Comparison of ENCODE assay signal across 1 cellular context in the genomic region with DNA sequence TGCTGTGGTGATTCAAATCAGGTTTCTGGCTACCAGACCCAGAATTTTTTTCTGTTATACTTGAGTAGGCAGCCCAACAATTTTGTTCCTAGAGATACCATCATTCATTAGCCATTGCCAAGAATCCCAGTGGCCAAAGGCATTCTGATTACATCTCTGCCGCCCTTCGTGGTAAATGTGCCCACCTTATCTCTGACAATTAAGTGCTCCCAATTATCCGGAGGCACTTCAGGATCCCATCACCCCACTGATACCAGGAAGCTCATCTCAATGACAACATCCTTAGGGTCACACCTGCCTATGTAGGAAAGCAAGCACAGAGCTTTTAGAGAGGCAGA.
TF ChIP-seq lines count a peak whose summit lies in the region.

No MANE protein-coding gene starts in this region.

TF ChIP-seq in IMR-90, 13 proteins besides CTCF, POLR2A, EP300 and RAD21:
- TF ChIP-seq, protein P1, sequence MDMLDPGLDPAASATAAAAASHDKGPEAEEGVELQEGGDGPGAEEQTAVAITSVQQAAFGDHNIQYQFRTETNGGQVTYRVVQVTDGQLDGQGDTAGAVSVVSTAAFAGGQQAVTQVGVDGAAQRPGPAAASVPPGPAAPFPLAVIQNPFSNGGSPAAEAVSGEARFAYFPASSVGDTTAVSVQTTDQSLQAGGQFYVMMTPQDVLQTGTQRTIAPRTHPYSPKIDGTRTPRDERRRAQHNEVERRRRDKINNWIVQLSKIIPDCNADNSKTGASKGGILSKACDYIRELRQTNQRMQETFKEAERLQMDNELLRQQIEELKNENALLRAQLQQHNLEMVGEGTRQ (IDR thresholded peaks at IDR 0.05; ENCODE audit: low read depth, low read length), result no peak
TF ChIP-seq in IMR-90: peak in this region for 0.
